ENCODE assay signal across 22 cellular contexts in genomic region chr4:76673361-76673760, GRCh38.
"Had no signal": no experiment of that assay in that cellular context is flagged by ENCODE, and none has a peak within 500 bp of the region (broad histone marks: within the 10 kb centered on the region; RNA-seq: fewer than 3 reads in every experiment).

No MANE protein-coding gene starts in this region.

- H3K4me1 ChIP-seq: esophagus squamous epithelium, gastroesophageal sphincter, left ventricle myocardium inferior, neural progenitor cell had no signal

- H3K9me3 ChIP-seq: esophagus squamous epithelium, gastroesophageal sphincter, left ventricle myocardium inferior, ovary, stomach, thoracic aorta, transverse colon had no signal

- H3K27ac ChIP-seq: epithelial cell of prostate, esophagus squamous epithelium, gastroesophageal sphincter, left ventricle myocardium inferior, neural progenitor cell, ovary had no signal

- H3K27me3 ChIP-seq: esophagus squamous epithelium, gastroesophageal sphincter, neural progenitor cell, ovary, stomach, transverse colon had no signal

- H3K9ac ChIP-seq: neural progenitor cell had no signal

- DNase-seq: effector memory CD8-positive, alpha-beta T cell; esophagus squamous epithelium; glutamatergic neuron; islet precursor cell; left ventricle myocardium inferior; mesenchymal stem cell; midbrain; nucleus accumbens; ovary; right cardiac atrium; small intestine; stimulated activated CD4-positive, alpha-beta T cell treated with anti-CD3 and anti-CD28 coated beads, Interleukin-12 subunit alpha, Interleukin-12 subunit beta, amount 100 ng/mL, for 4 hours; stimulated activated naive CD4-positive, alpha-beta T cell; stomach; substantia nigra; transverse colon had no signal

- H3K36me3 ChIP-seq: esophagus squamous epithelium, gastroesophageal sphincter, left ventricle myocardium inferior, neural progenitor cell, ovary, stomach, thoracic aorta, transverse colon had no signal

- H3K4me3 ChIP-seq: esophagus squamous epithelium, gastroesophageal sphincter, left ventricle myocardium inferior, lung, neural progenitor cell, ovary, stomach, thoracic aorta, transverse colon had no signal

- ATAC-seq: effector memory CD8-positive, alpha-beta T cell; gastroesophageal sphincter; natural killer cell treated with Interleukin-12 subunit alpha and Interleukin-12 subunit beta and Interleukin-15 and Interleukin-18, amount 100 ng/mL, for 72 hours; right cardiac atrium had no signal
